ENCODE assay signal across 1 cellular context in the genomic region with DNA sequence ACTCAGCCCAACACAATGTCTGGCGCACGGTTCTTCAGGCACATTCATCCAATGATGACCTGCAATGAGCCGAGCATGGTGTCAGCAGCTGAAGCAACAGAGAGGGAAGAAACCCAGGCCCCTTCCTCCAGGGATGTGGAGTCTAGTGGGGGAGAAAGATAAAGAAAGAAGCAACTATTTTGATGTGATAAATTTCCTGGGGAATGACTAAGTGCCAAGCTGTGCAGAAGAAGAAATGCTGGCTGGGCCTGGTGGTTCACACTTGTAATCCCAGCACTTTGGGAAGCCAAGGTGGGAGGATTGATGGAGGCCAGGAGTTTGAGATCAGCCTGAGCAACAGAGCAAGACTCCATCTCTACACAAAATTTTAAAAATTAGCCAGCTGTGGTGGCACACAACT.
TF ChIP-seq lines count a peak whose summit lies in the region.

No MANE protein-coding gene starts in this region.

TF ChIP-seq in SK-N-SH treated with all-trans-retinoic acid at 6 μM for 48 hours, 23 proteins besides CTCF, POLR2A, EP300 and RAD21 (continued from another document):
- no peak for TF ChIP-seq ZC3H10 (CRISPR knock-in tag; IDR thresholded peaks at IDR 0.05)
- TF ChIP-seq BACH2 (CRISPR knock-in tag; IDR thresholded peaks at IDR 0.05; ENCODE audit: borderline replicate concordance) = no peak
- TF ChIP-seq, protein P1, sequence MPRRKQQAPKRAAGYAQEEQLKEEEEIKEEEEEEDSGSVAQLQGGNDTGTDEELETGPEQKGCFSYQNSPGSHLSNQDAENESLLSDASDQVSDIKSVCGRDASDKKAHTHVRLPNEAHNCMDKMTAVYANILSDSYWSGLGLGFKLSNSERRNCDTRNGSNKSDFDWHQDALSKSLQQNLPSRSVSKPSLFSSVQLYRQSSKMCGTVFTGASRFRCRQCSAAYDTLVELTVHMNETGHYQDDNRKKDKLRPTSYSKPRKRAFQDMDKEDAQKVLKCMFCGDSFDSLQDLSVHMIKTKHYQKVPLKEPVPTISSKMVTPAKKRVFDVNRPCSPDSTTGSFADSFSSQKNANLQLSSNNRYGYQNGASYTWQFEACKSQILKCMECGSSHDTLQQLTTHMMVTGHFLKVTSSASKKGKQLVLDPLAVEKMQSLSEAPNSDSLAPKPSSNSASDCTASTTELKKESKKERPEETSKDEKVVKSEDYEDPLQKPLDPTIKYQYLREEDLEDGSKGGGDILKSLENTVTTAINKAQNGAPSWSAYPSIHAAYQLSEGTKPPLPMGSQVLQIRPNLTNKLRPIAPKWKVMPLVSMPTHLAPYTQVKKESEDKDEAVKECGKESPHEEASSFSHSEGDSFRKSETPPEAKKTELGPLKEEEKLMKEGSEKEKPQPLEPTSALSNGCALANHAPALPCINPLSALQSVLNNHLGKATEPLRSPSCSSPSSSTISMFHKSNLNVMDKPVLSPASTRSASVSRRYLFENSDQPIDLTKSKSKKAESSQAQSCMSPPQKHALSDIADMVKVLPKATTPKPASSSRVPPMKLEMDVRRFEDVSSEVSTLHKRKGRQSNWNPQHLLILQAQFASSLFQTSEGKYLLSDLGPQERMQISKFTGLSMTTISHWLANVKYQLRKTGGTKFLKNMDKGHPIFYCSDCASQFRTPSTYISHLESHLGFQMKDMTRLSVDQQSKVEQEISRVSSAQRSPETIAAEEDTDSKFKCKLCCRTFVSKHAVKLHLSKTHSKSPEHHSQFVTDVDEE (CRISPR knock-in tag; IDR thresholded peaks at IDR 0.05) = no peak
- no peak for TF ChIP-seq CSDC2 (CRISPR knock-in tag; IDR thresholded peaks at IDR 0.05)
- TF ChIP-seq OSR1 (CRISPR knock-in tag; IDR thresholded peaks at IDR 0.05) = no peak
- TF ChIP-seq GLIS3 (CRISPR knock-in tag; IDR thresholded peaks at IDR 0.05) = no peak
- no peak for TF ChIP-seq ZNF565 (CRISPR knock-in tag; conservative IDR thresholded peaks at IDR 0.05; ENCODE audit: low read depth)
- TF ChIP-seq, protein P2, sequence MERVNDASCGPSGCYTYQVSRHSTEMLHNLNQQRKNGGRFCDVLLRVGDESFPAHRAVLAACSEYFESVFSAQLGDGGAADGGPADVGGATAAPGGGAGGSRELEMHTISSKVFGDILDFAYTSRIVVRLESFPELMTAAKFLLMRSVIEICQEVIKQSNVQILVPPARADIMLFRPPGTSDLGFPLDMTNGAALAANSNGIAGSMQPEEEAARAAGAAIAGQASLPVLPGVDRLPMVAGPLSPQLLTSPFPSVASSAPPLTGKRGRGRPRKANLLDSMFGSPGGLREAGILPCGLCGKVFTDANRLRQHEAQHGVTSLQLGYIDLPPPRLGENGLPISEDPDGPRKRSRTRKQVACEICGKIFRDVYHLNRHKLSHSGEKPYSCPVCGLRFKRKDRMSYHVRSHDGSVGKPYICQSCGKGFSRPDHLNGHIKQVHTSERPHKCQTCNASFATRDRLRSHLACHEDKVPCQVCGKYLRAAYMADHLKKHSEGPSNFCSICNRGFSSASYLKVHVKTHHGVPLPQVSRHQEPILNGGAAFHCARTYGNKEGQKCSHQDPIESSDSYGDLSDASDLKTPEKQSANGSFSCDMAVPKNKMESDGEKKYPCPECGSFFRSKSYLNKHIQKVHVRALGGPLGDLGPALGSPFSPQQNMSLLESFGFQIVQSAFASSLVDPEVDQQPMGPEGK (CRISPR knock-in tag; IDR thresholded peaks at IDR 0.05; ENCODE audit: borderline replicate concordance) = no peak
- TF ChIP-seq ZNF70 (CRISPR knock-in tag; IDR thresholded peaks at IDR 0.05) = no peak
- no peak for TF ChIP-seq ZNF8 (CRISPR knock-in tag; IDR thresholded peaks at IDR 0.05)
- TF ChIP-seq ZFP30 (CRISPR knock-in tag; IDR thresholded peaks at IDR 0.05) = no peak
- TF ChIP-seq, protein P3, sequence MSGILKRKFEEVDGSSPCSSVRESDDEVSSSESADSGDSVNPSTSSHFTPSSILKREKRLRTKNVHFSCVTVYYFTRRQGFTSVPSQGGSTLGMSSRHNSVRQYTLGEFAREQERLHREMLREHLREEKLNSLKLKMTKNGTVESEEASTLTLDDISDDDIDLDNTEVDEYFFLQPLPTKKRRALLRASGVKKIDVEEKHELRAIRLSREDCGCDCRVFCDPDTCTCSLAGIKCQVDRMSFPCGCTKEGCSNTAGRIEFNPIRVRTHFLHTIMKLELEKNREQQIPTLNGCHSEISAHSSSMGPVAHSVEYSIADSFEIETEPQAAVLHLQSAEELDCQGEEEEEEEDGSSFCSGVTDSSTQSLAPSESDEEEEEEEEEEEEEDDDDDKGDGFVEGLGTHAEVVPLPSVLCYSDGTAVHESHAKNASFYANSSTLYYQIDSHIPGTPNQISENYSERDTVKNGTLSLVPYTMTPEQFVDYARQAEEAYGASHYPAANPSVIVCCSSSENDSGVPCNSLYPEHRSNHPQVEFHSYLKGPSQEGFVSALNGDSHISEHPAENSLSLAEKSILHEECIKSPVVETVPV (CRISPR knock-in tag; IDR thresholded peaks at IDR 0.05) = no peak
- no peak for TF ChIP-seq RARB (CRISPR knock-in tag; IDR thresholded peaks at IDR 0.05)
- no peak for TF ChIP-seq ZFP3 (CRISPR knock-in tag; IDR thresholded peaks at IDR 0.05)
- TF ChIP-seq TCF4 (CRISPR knock-in tag; IDR thresholded peaks at IDR 0.05; ENCODE audit: borderline replicate concordance) = no peak
- no peak for TF ChIP-seq PPARA (CRISPR knock-in tag; IDR thresholded peaks at IDR 0.05; ENCODE audit: borderline replicate concordance)
- TF ChIP-seq TOX (CRISPR knock-in tag; IDR thresholded peaks at IDR 0.05; ENCODE audit: borderline replicate concordance) = no peak
